Comparison of ENCODE assay signal across 8 cellular contexts in genomic region chr4:48109413-48110263, GRCh38. TPM values are rescaled to one million over a fixed set of nuclear protein-coding genes. Genes with fewer than 3 reads are reported as not detected.
DNase-seq lines count a peak whose midpoint lies in the region; ATAC-seq and TF ChIP-seq lines count a peak whose summit lies in the region.

No MANE protein-coding gene starts in this region.

- no peaks in the 10 kb centered on the region for H3K36me3 ChIP-seq in mesenchymal stem cell (ENCODE audit: control insufficient read depth in 1 of 2, insufficient read depth in 2 of 2, low read depth in 1 of 2, low read length in 2 of 2)

- H3K23ac ChIP-seq in mesenchymal stem cell (ENCODE audit: low read length in 2 of 2) = no peak overlapping the region

- no peak overlapping the region for H3K4me3 ChIP-seq in mesenchymal stem cell (ENCODE audit: insufficient read depth in 1 of 2, low read depth in 1 of 2, low read length in 2 of 2)

- no peak overlapping the region for H2AFZ ChIP-seq in mesenchymal stem cell (ENCODE audit: low read depth, low read length)

- H3K9me3 ChIP-seq in mesenchymal stem cell (ENCODE audit: control insufficient read depth, low read length) = no peaks in the 10 kb centered on the region

- intact Hi-C loops in MCF 10A (cut with micrococcal nuclease) = no loop called here

- no peak overlapping the region for H3K4me2 ChIP-seq in mesenchymal stem cell (ENCODE audit: low read length, poor library complexity, severe bottlenecking)

- POLR2A ChIA-PET in GM10248 (lab: Yijun Ruan, JAX) (no interaction called here), MCF 10A (lab: Yijun Ruan, JAX) (no interaction called here)

- H2BK15ac ChIP-seq in mesenchymal stem cell (ENCODE audit: low read depth, poor library complexity, severe bottlenecking) = no peak overlapping the region

- no peak overlapping the region for H2BK5ac ChIP-seq in mesenchymal stem cell (ENCODE audit: low read depth, low read length, poor library complexity, severe bottlenecking)

- H3K27me3 Mint-ChIP-seq in MCF 10A (ENCODE audit: insufficient read depth, unreplicated experiment) = no peaks in the 10 kb centered on the region

- ATAC-seq in HG02870 (IDR thresholded peaks at IDR 0.05; ENCODE audit: unreplicated experiment) = peak; percentile 84

- no peak overlapping the region for H4K91ac ChIP-seq in mesenchymal stem cell (ENCODE audit: low read length)

- no peak overlapping the region for H3K27ac Mint-ChIP-seq in MCF 10A (ENCODE audit: low read depth, unreplicated experiment)

- CTCF ChIA-PET in GM10248 (lab: Yijun Ruan, JAX) (interaction anchor here (0.6 to 2.7 kb wide), 18 partner anchors 9 to 270 kb away, joined by 3 to 12 read pairs (median 4); no protein-coding TSS in a partner anchor), MCF 10A (lab: Yijun Ruan, JAX) (interaction anchor here (0.5 to 4.2 kb wide), 33 partner anchors 9 to 509 kb away, joined by 3 to 43 read pairs (median 4); no protein-coding TSS in a partner anchor)

- no peaks in the 10 kb centered on the region for H3K4me1 Mint-ChIP-seq in MCF 10A (ENCODE audit: insufficient read depth, unreplicated experiment)

- no peaks in the 10 kb centered on the region for H3K4me1 ChIP-seq in mesenchymal stem cell (ENCODE audit: control insufficient read depth, insufficient read depth, low read depth, low read length)

- H3K27me3 ChIP-seq in mesenchymal stem cell (ENCODE audit: control insufficient read depth in 1 of 2, insufficient read depth in 1 of 2, low read length in 2 of 2) = no peaks in the 10 kb centered on the region

- no peaks in the 10 kb centered on the region for H3K9me3 Mint-ChIP-seq in MCF 10A (ENCODE audit: unreplicated experiment)

- H3K18ac ChIP-seq in mesenchymal stem cell (ENCODE audit: low read depth in 1 of 2, low read length in 2 of 2) = no peak overlapping the region

- H2AK5ac ChIP-seq in mesenchymal stem cell (ENCODE audit: low read length, severe bottlenecking) = no peak overlapping the region

- no peak overlapping the region for H3K27ac ChIP-seq in mesenchymal stem cell (ENCODE audit: low read length, poor library complexity, severe bottlenecking)

- WGBS in mesenchymal stem cell = 81% methylated on average over 4 of the region's 5 CpGs

- H3K14ac ChIP-seq in mesenchymal stem cell (ENCODE audit: low read length in 2 of 2) = no peak overlapping the region

- no peak overlapping the region for H3K9ac ChIP-seq in mesenchymal stem cell (ENCODE audit: low read length)

- no peak overlapping the region for H3K4ac ChIP-seq in mesenchymal stem cell (ENCODE audit: low read depth in 1 of 2, low read length in 2 of 2)

- BruUV-seq in MCF 10A (replicated peaks; lab: Mats Ljungman, UMichigan) = no TSS peak

- H2BK120ac ChIP-seq in mesenchymal stem cell (ENCODE audit: low read depth, low read length) = no peak overlapping the region

- peak; percentile 61 for TF ChIP-seq CTCF in GM10248 (IDR thresholded peaks at IDR 0.05; ENCODE audit: control extremely low read depth, extremely low read depth, low read depth, missing control alignments)
- TF ChIP-seq CTCF in MCF 10A (IDR thresholded peaks at IDR 0.05; ENCODE audit: unreplicated experiment) = peak; percentile 56

- DNase-seq in AG08396 (ENCODE audit: low spot score) = peak; percentile 23
- peak; percentile 46 for DNase-seq in GM10248 (ENCODE audit: extremely low spot score)
- DNase-seq in NCI-H345 (lab: John Stamatoyannopoulos, UW) = peak; percentile 25
- peak; percentile 72 for DNase-seq in MCF 10A (ENCODE audit: unreplicated experiment)
- DNase-seq in mesenchymal stem cell = peak; percentile 46
- DNase-seq in amniotic stem cell (lab: John Stamatoyannopoulos, UW) = no peak
- no peak for DNase-seq in middle frontal gyrus (ENCODE audit: extremely low spot score, low spot score)

- no peaks in the 10 kb centered on the region for H3K36me3 Mint-ChIP-seq in MCF 10A (ENCODE audit: insufficient read depth, unreplicated experiment)

- no peak overlapping the region for H2BK12ac ChIP-seq in mesenchymal stem cell (ENCODE audit: low read length in 2 of 2)

- no peak overlapping the region for H3K4me3 Mint-ChIP-seq in MCF 10A (ENCODE audit: unreplicated experiment)

- no peaks in the 10 kb centered on the region for H3K79me1 ChIP-seq in mesenchymal stem cell (replicated peaks; ENCODE audit: low read length, poor library complexity, severe bottlenecking)

- H4K8ac ChIP-seq in mesenchymal stem cell (ENCODE audit: low read length) = no peak overlapping the region

RNA-seq across cellular contexts. Expression of gene TXK, which starts 24.4 kb away (rescaled TPM):
- total RNA-seq in MCF 10A (2022) = not detected in 2 replicates
- 0.88 TPM for polyA plus RNA-seq in mesenchymal stem cell (2013, experiment 1 of 2)
- 1.1 TPM for polyA plus RNA-seq in mesenchymal stem cell (2013, experiment 2 of 2)

Comparison
In these comparisons a context has a peak if more than half of its experiments do, and no peak if none do; other contexts are left out.
1. DNase-seq: peak in AG08396 (single experiment), GM10248 (single experiment), NCI-H345 (single experiment), MCF 10A (single experiment) and mesenchymal stem cell (single experiment); none in amniotic stem cell (single experiment) and middle frontal gyrus (single experiment).